Comparison of ENCODE assay signal across 14 cellular contexts in genomic region chr12:101297661-101298060, GRCh38.
"Had no signal": no experiment of that assay in that cellular context is flagged by ENCODE, and none has a peak within 500 bp of the region (broad histone marks: within the 10 kb centered on the region; RNA-seq: fewer than 3 reads in every experiment).

No MANE protein-coding gene starts in this region.

- H3K4me3 ChIP-seq: ovary, sigmoid colon, thoracic aorta had no signal

- H3K27ac Mint-ChIP-seq: activated B cell treated with CpG ODN at 0.5 μM for 24 hours; activated CD4-positive, alpha-beta T cell treated with anti-CD3 and anti-CD28 coated beads, Interleukin-2, amount 10 ng/mL, durations not matched to agents 24 days and 14 days; activated naive CD4-positive, alpha-beta T cell treated with anti-CD3 and anti-CD28 coated beads, Interleukin-2, amount 50 U/mL, for 24 hours; brain had no signal

- ATAC-seq: stimulated activated naive CD8-positive, alpha-beta T cell treated with anti-CD3 and anti-CD28 coated beads, Interleukin-15, Interleukin-2, amounts not matched to agents 100 U/mL and 50 U/mL, for 24 hours had no signal

- H3K4me3 Mint-ChIP-seq: activated B cell treated with CpG ODN at 0.5 μM for 24 hours; activated CD4-positive, alpha-beta T cell treated with anti-CD3 and anti-CD28 coated beads, Interleukin-2, amount 10 ng/mL, durations not matched to agents 24 days and 14 days; activated naive CD4-positive, alpha-beta T cell treated with anti-CD3 and anti-CD28 coated beads, Interleukin-2, amount 50 U/mL, for 24 hours; brain; neural crest cell had no signal

- H3K27me3 Mint-ChIP-seq: activated B cell treated with CpG ODN at 0.5 μM for 24 hours; activated CD4-positive, alpha-beta T cell treated with anti-CD3 and anti-CD28 coated beads, Interleukin-2, amount 10 ng/mL, durations not matched to agents 24 days and 14 days; activated naive CD4-positive, alpha-beta T cell treated with anti-CD3 and anti-CD28 coated beads, Interleukin-2, amount 50 U/mL, for 24 hours; brain had no signal

- H3K4me1 Mint-ChIP-seq: activated B cell treated with CpG ODN at 0.5 μM for 24 hours; activated CD4-positive, alpha-beta T cell treated with anti-CD3 and anti-CD28 coated beads, Interleukin-2, amount 10 ng/mL, durations not matched to agents 24 days and 14 days; activated naive CD4-positive, alpha-beta T cell treated with anti-CD3 and anti-CD28 coated beads, Interleukin-2, amount 50 U/mL, for 24 hours; brain; neural crest cell had no signal

- H3K9me3 Mint-ChIP-seq: activated B cell treated with CpG ODN at 0.5 μM for 24 hours; activated CD4-positive, alpha-beta T cell treated with anti-CD3 and anti-CD28 coated beads, Interleukin-2, amount 10 ng/mL, durations not matched to agents 24 days and 14 days; activated naive CD4-positive, alpha-beta T cell treated with anti-CD3 and anti-CD28 coated beads, Interleukin-2, amount 50 U/mL, for 24 hours; brain; neural crest cell had no signal

- DNase-seq: activated B cell treated with CpG ODN at 0.5 μM for 24 hours; activated CD4-positive, alpha-beta T cell treated with anti-CD3 and anti-CD28 coated beads, Interleukin-2, amount 10 ng/mL, durations not matched to agents 24 days and 14 days; cerebellar nuclear complex; hippocampal formation; kidney glomerular epithelial cell; ovary; sigmoid colon; stimulated activated CD4-positive, alpha-beta T cell treated with anti-CD3 and anti-CD28 coated beads, Interleukin-12 subunit alpha, Interleukin-12 subunit beta, amount 100 ng/mL, for 4 hours; stimulated activated naive CD8-positive, alpha-beta T cell treated with anti-CD3 and anti-CD28 coated beads, Interleukin-15, Interleukin-2, amounts not matched to agents 100 U/mL and 50 U/mL, for 24 hours; T-helper 2 cell had no signal
